In the genomic region with DNA sequence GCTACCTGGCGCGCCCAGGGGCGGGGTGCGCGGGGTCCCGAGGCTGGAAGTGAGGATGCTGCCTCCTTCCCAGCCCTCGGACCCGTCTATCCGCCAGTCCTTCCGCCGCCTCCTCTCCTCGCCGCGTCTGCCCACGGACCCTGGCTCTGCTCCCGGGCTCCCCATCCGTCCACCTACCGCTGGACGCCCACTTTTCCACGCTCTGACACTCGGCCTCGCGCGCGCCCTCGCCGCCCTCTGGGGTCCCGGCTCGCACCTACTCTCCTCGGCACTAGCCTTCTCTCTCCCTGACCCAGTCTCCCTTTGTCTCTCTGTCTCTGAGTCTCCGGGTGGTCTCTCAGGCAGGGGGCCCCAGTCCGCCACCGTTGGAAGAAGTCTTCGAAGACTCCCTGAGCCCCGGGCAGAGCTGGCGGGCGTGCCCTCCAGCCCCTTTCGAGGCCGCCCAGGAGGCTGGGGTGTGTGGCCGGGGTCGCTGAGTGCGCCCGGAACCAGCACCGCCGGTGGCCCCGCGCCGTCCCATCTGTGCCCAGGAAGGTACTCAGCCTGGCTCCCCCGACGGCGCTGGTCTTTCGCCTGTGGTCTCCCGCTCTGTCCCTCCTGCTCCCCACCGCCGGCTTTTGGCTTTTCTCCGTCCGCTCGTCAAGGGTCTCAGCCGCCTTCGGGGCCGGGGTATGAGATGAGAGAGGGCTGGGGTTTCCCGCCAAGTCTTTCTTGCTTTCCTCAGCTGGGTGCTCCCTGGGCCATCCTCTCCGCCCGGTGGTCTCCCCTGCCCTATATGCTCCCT, we compare ENCODE assay signal across 1 cellular context.
TF ChIP-seq lines count a peak whose summit lies in the region.

No MANE protein-coding gene starts in this region.

TF ChIP-seq in WTC11, 78 proteins besides CTCF, POLR2A, EP300 and RAD21 (continued from another document and continues in another):
- TF ChIP-seq, protein P1, sequence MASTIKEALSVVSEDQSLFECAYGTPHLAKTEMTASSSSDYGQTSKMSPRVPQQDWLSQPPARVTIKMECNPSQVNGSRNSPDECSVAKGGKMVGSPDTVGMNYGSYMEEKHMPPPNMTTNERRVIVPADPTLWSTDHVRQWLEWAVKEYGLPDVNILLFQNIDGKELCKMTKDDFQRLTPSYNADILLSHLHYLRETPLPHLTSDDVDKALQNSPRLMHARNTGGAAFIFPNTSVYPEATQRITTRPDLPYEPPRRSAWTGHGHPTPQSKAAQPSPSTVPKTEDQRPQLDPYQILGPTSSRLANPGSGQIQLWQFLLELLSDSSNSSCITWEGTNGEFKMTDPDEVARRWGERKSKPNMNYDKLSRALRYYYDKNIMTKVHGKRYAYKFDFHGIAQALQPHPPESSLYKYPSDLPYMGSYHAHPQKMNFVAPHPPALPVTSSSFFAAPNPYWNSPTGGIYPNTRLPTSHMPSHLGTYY (CRISPR knock-in tag; IDR thresholded peaks at IDR 0.05), result no peak
- TF ChIP-seq EMX1 (CRISPR knock-in tag; IDR thresholded peaks at IDR 0.05) (no peak), ETV6 (CRISPR knock-in tag; IDR thresholded peaks at IDR 0.05) (0 out of 2 replicates have a peak, but pooled peaks have one; percentile 32), OVOL2 (CRISPR knock-in tag; IDR thresholded peaks at IDR 0.05; ENCODE audit: borderline replicate concordance) (no peak), FOXJ3 (CRISPR knock-in tag; IDR thresholded peaks at IDR 0.05; ENCODE audit: borderline replicate concordance) (no peak), RORB (CRISPR knock-in tag; IDR thresholded peaks at IDR 0.05) (no peak), FOXP1 (CRISPR knock-in tag; IDR thresholded peaks at IDR 0.05; ENCODE audit: borderline replicate concordance) (0 out of 2 replicates have a peak, but pooled peaks have one; percentile 34), HMGA2 (CRISPR knock-in tag; IDR thresholded peaks at IDR 0.05) (no peak), MXD4 (CRISPR knock-in tag; IDR thresholded peaks at IDR 0.05; ENCODE audit: borderline replicate concordance) (no peak), SMAD3 (CRISPR knock-in tag; IDR thresholded peaks at IDR 0.05; ENCODE audit: borderline replicate concordance) (no peak), ZNF423 (CRISPR knock-in tag; IDR thresholded peaks at IDR 0.05) (no peak), TEAD4 (CRISPR knock-in tag; IDR thresholded peaks at IDR 0.05) (no peak)
- TF ChIP-seq, protein P2, sequence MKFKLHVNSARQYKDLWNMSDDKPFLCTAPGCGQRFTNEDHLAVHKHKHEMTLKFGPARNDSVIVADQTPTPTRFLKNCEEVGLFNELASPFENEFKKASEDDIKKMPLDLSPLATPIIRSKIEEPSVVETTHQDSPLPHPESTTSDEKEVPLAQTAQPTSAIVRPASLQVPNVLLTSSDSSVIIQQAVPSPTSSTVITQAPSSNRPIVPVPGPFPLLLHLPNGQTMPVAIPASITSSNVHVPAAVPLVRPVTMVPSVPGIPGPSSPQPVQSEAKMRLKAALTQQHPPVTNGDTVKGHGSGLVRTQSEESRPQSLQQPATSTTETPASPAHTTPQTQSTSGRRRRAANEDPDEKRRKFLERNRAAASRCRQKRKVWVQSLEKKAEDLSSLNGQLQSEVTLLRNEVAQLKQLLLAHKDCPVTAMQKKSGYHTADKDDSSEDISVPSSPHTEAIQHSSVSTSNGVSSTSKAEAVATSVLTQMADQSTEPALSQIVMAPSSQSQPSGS (CRISPR knock-in tag; IDR thresholded peaks at IDR 0.05; ENCODE audit: borderline replicate concordance, low read depth), result no peak
- TF ChIP-seq, protein P3, sequence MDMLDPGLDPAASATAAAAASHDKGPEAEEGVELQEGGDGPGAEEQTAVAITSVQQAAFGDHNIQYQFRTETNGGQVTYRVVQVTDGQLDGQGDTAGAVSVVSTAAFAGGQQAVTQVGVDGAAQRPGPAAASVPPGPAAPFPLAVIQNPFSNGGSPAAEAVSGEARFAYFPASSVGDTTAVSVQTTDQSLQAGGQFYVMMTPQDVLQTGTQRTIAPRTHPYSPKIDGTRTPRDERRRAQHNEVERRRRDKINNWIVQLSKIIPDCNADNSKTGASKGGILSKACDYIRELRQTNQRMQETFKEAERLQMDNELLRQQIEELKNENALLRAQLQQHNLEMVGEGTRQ (CRISPR knock-in tag; IDR thresholded peaks at IDR 0.05), result no peak
- TF ChIP-seq, protein P4, sequence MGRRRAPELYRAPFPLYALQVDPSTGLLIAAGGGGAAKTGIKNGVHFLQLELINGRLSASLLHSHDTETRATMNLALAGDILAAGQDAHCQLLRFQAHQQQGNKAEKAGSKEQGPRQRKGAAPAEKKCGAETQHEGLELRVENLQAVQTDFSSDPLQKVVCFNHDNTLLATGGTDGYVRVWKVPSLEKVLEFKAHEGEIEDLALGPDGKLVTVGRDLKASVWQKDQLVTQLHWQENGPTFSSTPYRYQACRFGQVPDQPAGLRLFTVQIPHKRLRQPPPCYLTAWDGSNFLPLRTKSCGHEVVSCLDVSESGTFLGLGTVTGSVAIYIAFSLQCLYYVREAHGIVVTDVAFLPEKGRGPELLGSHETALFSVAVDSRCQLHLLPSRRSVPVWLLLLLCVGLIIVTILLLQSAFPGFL (CRISPR knock-in tag; IDR thresholded peaks at IDR 0.05; ENCODE audit: borderline replicate concordance), result no peak
- TF ChIP-seq, protein P5, sequence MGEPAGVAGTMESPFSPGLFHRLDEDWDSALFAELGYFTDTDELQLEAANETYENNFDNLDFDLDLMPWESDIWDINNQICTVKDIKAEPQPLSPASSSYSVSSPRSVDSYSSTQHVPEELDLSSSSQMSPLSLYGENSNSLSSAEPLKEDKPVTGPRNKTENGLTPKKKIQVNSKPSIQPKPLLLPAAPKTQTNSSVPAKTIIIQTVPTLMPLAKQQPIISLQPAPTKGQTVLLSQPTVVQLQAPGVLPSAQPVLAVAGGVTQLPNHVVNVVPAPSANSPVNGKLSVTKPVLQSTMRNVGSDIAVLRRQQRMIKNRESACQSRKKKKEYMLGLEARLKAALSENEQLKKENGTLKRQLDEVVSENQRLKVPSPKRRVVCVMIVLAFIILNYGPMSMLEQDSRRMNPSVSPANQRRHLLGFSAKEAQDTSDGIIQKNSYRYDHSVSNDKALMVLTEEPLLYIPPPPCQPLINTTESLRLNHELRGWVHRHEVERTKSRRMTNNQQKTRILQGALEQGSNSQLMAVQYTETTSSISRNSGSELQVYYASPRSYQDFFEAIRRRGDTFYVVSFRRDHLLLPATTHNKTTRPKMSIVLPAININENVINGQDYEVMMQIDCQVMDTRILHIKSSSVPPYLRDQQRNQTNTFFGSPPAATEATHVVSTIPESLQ (CRISPR knock-in tag; IDR thresholded peaks at IDR 0.05), result no peak
- TF ChIP-seq, protein P6, sequence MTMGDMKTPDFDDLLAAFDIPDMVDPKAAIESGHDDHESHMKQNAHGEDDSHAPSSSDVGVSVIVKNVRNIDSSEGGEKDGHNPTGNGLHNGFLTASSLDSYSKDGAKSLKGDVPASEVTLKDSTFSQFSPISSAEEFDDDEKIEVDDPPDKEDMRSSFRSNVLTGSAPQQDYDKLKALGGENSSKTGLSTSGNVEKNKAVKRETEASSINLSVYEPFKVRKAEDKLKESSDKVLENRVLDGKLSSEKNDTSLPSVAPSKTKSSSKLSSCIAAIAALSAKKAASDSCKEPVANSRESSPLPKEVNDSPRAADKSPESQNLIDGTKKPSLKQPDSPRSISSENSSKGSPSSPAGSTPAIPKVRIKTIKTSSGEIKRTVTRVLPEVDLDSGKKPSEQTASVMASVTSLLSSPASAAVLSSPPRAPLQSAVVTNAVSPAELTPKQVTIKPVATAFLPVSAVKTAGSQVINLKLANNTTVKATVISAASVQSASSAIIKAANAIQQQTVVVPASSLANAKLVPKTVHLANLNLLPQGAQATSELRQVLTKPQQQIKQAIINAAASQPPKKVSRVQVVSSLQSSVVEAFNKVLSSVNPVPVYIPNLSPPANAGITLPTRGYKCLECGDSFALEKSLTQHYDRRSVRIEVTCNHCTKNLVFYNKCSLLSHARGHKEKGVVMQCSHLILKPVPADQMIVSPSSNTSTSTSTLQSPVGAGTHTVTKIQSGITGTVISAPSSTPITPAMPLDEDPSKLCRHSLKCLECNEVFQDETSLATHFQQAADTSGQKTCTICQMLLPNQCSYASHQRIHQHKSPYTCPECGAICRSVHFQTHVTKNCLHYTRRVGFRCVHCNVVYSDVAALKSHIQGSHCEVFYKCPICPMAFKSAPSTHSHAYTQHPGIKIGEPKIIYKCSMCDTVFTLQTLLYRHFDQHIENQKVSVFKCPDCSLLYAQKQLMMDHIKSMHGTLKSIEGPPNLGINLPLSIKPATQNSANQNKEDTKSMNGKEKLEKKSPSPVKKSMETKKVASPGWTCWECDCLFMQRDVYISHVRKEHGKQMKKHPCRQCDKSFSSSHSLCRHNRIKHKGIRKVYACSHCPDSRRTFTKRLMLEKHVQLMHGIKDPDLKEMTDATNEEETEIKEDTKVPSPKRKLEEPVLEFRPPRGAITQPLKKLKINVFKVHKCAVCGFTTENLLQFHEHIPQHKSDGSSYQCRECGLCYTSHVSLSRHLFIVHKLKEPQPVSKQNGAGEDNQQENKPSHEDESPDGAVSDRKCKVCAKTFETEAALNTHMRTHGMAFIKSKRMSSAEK (CRISPR knock-in tag; IDR thresholded peaks at IDR 0.05; ENCODE audit: borderline replicate concordance), result no peak
- TF ChIP-seq, protein P7, sequence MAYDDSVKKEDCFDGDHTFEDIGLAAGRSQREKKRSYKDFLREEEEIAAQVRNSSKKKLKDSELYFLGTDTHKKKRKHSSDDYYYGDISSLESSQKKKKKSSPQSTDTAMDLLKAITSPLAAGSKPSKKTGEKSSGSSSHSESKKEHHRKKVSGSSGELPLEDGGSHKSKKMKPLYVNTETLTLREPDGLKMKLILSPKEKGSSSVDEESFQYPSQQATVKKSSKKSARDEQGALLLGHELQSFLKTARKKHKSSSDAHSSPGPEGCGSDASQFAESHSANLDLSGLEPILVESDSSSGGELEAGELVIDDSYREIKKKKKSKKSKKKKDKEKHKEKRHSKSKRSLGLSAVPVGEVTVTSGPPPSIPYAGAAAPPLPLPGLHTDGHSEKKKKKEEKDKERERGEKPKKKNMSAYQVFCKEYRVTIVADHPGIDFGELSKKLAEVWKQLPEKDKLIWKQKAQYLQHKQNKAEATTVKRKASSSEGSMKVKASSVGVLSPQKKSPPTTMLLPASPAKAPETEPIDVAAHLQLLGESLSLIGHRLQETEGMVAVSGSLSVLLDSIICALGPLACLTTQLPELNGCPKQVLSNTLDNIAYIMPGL (CRISPR knock-in tag; IDR thresholded peaks at IDR 0.05), result no peak
- TF ChIP-seq, protein P8, sequence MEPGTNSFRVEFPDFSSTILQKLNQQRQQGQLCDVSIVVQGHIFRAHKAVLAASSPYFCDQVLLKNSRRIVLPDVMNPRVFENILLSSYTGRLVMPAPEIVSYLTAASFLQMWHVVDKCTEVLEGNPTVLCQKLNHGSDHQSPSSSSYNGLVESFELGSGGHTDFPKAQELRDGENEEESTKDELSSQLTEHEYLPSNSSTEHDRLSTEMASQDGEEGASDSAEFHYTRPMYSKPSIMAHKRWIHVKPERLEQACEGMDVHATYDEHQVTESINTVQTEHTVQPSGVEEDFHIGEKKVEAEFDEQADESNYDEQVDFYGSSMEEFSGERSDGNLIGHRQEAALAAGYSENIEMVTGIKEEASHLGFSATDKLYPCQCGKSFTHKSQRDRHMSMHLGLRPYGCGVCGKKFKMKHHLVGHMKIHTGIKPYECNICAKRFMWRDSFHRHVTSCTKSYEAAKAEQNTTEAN (CRISPR knock-in tag; IDR thresholded peaks at IDR 0.05), result peak; percentile 7; the same call in 1 of the 2 replicates
- TF ChIP-seq, protein P9, sequence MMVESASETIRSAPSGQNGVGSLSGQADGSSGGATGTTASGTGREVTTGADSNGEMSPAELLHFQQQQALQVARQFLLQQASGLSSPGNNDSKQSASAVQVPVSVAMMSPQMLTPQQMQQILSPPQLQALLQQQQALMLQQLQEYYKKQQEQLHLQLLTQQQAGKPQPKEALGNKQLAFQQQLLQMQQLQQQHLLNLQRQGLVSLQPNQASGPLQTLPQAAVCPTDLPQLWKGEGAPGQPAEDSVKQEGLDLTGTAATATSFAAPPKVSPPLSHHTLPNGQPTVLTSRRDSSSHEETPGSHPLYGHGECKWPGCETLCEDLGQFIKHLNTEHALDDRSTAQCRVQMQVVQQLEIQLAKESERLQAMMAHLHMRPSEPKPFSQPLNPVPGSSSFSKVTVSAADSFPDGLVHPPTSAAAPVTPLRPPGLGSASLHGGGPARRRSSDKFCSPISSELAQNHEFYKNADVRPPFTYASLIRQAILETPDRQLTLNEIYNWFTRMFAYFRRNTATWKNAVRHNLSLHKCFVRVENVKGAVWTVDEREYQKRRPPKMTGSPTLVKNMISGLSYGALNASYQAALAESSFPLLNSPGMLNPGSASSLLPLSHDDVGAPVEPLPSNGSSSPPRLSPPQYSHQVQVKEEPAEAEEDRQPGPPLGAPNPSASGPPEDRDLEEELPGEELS (CRISPR knock-in tag; IDR thresholded peaks at IDR 0.05), result no peak
- TF ChIP-seq, protein P10, sequence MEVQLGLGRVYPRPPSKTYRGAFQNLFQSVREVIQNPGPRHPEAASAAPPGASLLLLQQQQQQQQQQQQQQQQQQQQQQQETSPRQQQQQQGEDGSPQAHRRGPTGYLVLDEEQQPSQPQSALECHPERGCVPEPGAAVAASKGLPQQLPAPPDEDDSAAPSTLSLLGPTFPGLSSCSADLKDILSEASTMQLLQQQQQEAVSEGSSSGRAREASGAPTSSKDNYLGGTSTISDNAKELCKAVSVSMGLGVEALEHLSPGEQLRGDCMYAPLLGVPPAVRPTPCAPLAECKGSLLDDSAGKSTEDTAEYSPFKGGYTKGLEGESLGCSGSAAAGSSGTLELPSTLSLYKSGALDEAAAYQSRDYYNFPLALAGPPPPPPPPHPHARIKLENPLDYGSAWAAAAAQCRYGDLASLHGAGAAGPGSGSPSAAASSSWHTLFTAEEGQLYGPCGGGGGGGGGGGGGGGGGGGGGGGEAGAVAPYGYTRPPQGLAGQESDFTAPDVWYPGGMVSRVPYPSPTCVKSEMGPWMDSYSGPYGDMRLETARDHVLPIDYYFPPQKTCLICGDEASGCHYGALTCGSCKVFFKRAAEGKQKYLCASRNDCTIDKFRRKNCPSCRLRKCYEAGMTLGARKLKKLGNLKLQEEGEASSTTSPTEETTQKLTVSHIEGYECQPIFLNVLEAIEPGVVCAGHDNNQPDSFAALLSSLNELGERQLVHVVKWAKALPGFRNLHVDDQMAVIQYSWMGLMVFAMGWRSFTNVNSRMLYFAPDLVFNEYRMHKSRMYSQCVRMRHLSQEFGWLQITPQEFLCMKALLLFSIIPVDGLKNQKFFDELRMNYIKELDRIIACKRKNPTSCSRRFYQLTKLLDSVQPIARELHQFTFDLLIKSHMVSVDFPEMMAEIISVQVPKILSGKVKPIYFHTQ (CRISPR knock-in tag; IDR thresholded peaks at IDR 0.05), result no peak
- TF ChIP-seq, protein P11, sequence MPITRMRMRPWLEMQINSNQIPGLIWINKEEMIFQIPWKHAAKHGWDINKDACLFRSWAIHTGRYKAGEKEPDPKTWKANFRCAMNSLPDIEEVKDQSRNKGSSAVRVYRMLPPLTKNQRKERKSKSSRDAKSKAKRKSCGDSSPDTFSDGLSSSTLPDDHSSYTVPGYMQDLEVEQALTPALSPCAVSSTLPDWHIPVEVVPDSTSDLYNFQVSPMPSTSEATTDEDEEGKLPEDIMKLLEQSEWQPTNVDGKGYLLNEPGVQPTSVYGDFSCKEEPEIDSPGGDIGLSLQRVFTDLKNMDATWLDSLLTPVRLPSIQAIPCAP (CRISPR knock-in tag; IDR thresholded peaks at IDR 0.05), result 0 out of 2 replicates have a peak, but pooled peaks have one; percentile 40
